In genomic region chr3:150401285-150401684, GRCh38 we compare ENCODE assay signal across 16 cellular contexts. TPM values are rescaled to one million over a fixed set of nuclear protein-coding genes. Genes with fewer than 3 reads are reported as not detected.
DNase-seq lines count a peak whose midpoint lies in the region; ATAC-seq and TF ChIP-seq lines count a peak whose summit lies in the region.
"Had no signal": no experiment of that assay in that cellular context is flagged by ENCODE, and none has a peak within 500 bp of the region (broad histone marks: within the 10 kb centered on the region; RNA-seq: fewer than 3 reads in every experiment).

No MANE protein-coding gene starts in this region.

- no peak overlapping the region for H3K14ac ChIP-seq in H9 (ENCODE audit: insufficient read depth, low read length)
- H3K14ac ChIP-seq in trophoblast cell (ENCODE audit: low read length), result no peak overlapping the region

- H3K36me3 ChIP-seq in hepatocyte (replicated peaks; ENCODE audit: insufficient read depth, low read depth) (no peaks in the 10 kb centered on the region), trophoblast cell (ENCODE audit: control insufficient read depth in 1 of 2, insufficient read depth in 2 of 2, low read length in 2 of 2) (no peaks in the 10 kb centered on the region), adrenal gland (replicated peaks in 1 of 2) (no peaks in the 10 kb centered on the region), neural progenitor cell (no peaks in the 10 kb centered on the region)
- H3K36me3 ChIP-seq: HAP-1 had no signal

- POLR2A ChIA-PET in WTC11 (lab: Charles Lee), result no interaction called here

- H3K9ac ChIP-seq in H9 (ENCODE audit: extremely low read depth, insufficient read length, low read length) (no peak overlapping the region), trophoblast cell (ENCODE audit: low read length) (no peak overlapping the region), neural progenitor cell (no peak overlapping the region)

- H2BK12ac ChIP-seq in H9 (ENCODE audit: insufficient read length, low read depth, low read length), result no peak overlapping the region
- H2BK12ac ChIP-seq in trophoblast cell (ENCODE audit: low read length), result no peak overlapping the region

- no peak overlapping the region for H2AK5ac ChIP-seq in H9 (ENCODE audit: insufficient read length, low read length)
- no peak overlapping the region for H2AK5ac ChIP-seq in trophoblast cell (ENCODE audit: low read length)

- no peak overlapping the region for H3K4ac ChIP-seq in H9 (ENCODE audit: low read depth, low read length)
- no peak overlapping the region for H3K4ac ChIP-seq in trophoblast cell (ENCODE audit: low read depth, low read length)

- H3K23me2 ChIP-seq in H9 (ENCODE audit: insufficient read length, low read depth, low read length, poor library complexity, severe bottlenecking), result no peaks in the 10 kb centered on the region

- no peaks in the 10 kb centered on the region for H3K79me1 ChIP-seq in H9 (ENCODE audit: insufficient read depth, low read depth, low read length, poor library complexity, severe bottlenecking)
- H3K79me1 ChIP-seq in trophoblast cell (ENCODE audit: low read length), result no peaks in the 10 kb centered on the region

- H4K20me1 ChIP-seq in H9 (ENCODE audit: control insufficient read depth, insufficient read depth, insufficient read length), result no peaks in the 10 kb centered on the region
- no peaks in the 10 kb centered on the region for H4K20me1 ChIP-seq in hepatocyte (ENCODE audit: insufficient read depth, poor library complexity, severe bottlenecking)
- H4K20me1 ChIP-seq in neural progenitor cell (ENCODE audit: low read depth), result no peaks in the 10 kb centered on the region

- no peak overlapping the region for H2BK20ac ChIP-seq in H9 (ENCODE audit: low read depth, low read length, poor library complexity, severe bottlenecking)

- TF ChIP-seq CTCF in H9 (conservative IDR thresholded peaks at IDR 0.05) (no peak), hepatocyte (IDR thresholded peaks at IDR 0.05; ENCODE audit: poor library complexity) (no peak), adrenal gland (IDR thresholded peaks at IDR 0.05) (no peak), neural progenitor cell (IDR thresholded peaks at IDR 0.05) (no peak), type B pancreatic cell (conservative IDR thresholded peaks at IDR 0.05) (no peak), WTC11 (IDR thresholded peaks at IDR 0.05) (no peak)

- H3K9me3 ChIP-seq in H9 (ENCODE audit: control insufficient read depth, low read depth, low read length) (no peaks in the 10 kb centered on the region), hepatocyte (ENCODE audit: low read depth) (no peaks in the 10 kb centered on the region), trophoblast cell (ENCODE audit: insufficient read depth, low read depth, low read length) (no peaks in the 10 kb centered on the region), adrenal gland (replicated peaks in 1 of 3) (no peaks in the 10 kb centered on the region), neural progenitor cell (ENCODE audit: low read depth) (no peaks in the 10 kb centered on the region)
- H3K9me3 ChIP-seq: Caco-2, HAP-1 had no signal

- H3K27me3 Mint-ChIP-seq in H9 (ENCODE audit: low read depth) (no peaks in the 10 kb centered on the region), neural progenitor cell (ENCODE audit: insufficient read depth, low read depth) (no peaks in the 10 kb centered on the region), type B pancreatic cell (no peaks in the 10 kb centered on the region), WTC11 (ENCODE audit: low read depth) (no peaks in the 10 kb centered on the region)
- H3K27me3 Mint-ChIP-seq: IgD-negative memory B cell had no signal

- H3K4me3 Mint-ChIP-seq in H9 (no peak overlapping the region), neural progenitor cell (no peak overlapping the region), type B pancreatic cell (no peak overlapping the region), WTC11 (no peak overlapping the region)
- H3K4me3 Mint-ChIP-seq: CD4-positive, alpha-beta T cell; IgD-negative memory B cell had no signal

- H3K9me3 Mint-ChIP-seq in H9, result no peaks in the 10 kb centered on the region; a peak in 1 of 5 replicates
- no peaks in the 10 kb centered on the region for H3K9me3 Mint-ChIP-seq in neural progenitor cell
- no peaks in the 10 kb centered on the region for H3K9me3 Mint-ChIP-seq in type B pancreatic cell
- H3K9me3 Mint-ChIP-seq in WTC11, result no peaks in the 10 kb centered on the region
- H3K9me3 Mint-ChIP-seq: CD4-positive, alpha-beta T cell; IgD-negative memory B cell had no signal

- H4K91ac ChIP-seq in H9 (ENCODE audit: insufficient read length, low read depth, low read length) (no peak overlapping the region), trophoblast cell (ENCODE audit: low read depth, low read length) (no peak overlapping the region)

- H3K18ac ChIP-seq in H9 (ENCODE audit: insufficient read length, low read depth, low read length) (no peak overlapping the region), trophoblast cell (ENCODE audit: low read length) (no peak overlapping the region)

- H3K4me1 ChIP-seq in H9 (ENCODE audit: insufficient read depth, low read length) (no peaks in the 10 kb centered on the region; the same call in 1 of the 2 replicates), hepatocyte (ENCODE audit: insufficient read depth) (peaks cover 4% of the 10 kb centered on the region), trophoblast cell (ENCODE audit: control insufficient read depth in 1 of 2, insufficient read depth in 2 of 2, low read length in 2 of 2) (peaks cover 3 to 4% of the 10 kb centered on the region in 2 experiments), adrenal gland (replicated peaks in 1 of 2) (no peaks in the 10 kb centered on the region), neural progenitor cell (peaks cover 5% of the 10 kb centered on the region)

- no peaks in the 10 kb centered on the region for H3K79me2 ChIP-seq in H9 (ENCODE audit: insufficient read depth, low read length)
- peaks cover 16% of the 10 kb centered on the region for H3K79me2 ChIP-seq in hepatocyte
- H3K79me2 ChIP-seq in trophoblast cell (ENCODE audit: control insufficient read depth, insufficient read depth, low read length, poor library complexity), result no peaks in the 10 kb centered on the region
- H3K79me2 ChIP-seq in neural progenitor cell (ENCODE audit: low read depth), result no peaks in the 10 kb centered on the region

- H3K27me3 ChIP-seq in H9 (ENCODE audit: insufficient read depth, low read length) (no peaks in the 10 kb centered on the region), hepatocyte (no peaks in the 10 kb centered on the region), trophoblast cell (ENCODE audit: insufficient read depth, low read length) (no peaks in the 10 kb centered on the region), adrenal gland (no peaks in the 10 kb centered on the region), neural progenitor cell (no peaks in the 10 kb centered on the region)

- H2BK120ac ChIP-seq in H9 (ENCODE audit: low read depth, low read length, poor library complexity, severe bottlenecking), result no peak overlapping the region
- H2BK120ac ChIP-seq in trophoblast cell (ENCODE audit: insufficient read depth, low read length, poor library complexity), result no peak overlapping the region

- no CpG with 5 or more reads among the region's 3 CpGs for WGBS in H9 (ENCODE audit: extremely low coverage, insufficient read length, low lambda C conversion rate)
- WGBS in hepatocyte (ENCODE audit: low lambda C conversion rate, missing lambda C conversion rate), result 60% methylated on average over 3 of the region's 3 CpGs
- WGBS in trophoblast cell (ENCODE audit: extremely low coverage, insufficient coverage, insufficient read length), result no CpG with 5 or more reads among the region's 3 CpGs
- WGBS in adrenal gland, 4 donors, result 93 to 94% (median 93%) methylated on average over 3 of the region's 3 CpGs

- H3K9me2 ChIP-seq in hepatocyte (replicated peaks; ENCODE audit: insufficient read depth), result no peaks in the 10 kb centered on the region

- no peak for TF ChIP-seq POLR2A in adrenal gland (IDR thresholded peaks at IDR 0.05)

- H3K23ac ChIP-seq in H9 (ENCODE audit: insufficient read length, low read depth, low read length), result no peak overlapping the region
- H3K23ac ChIP-seq in trophoblast cell (ENCODE audit: low read length), result no peak overlapping the region

- H3K4me1 Mint-ChIP-seq in H9 (peaks cover 11 to 13% of the 10 kb centered on the region in 2 experiments), neural progenitor cell (no peaks in the 10 kb centered on the region), type B pancreatic cell (ENCODE audit: unreplicated experiment) (peaks cover 4% of the 10 kb centered on the region), WTC11 (peaks cover 26% of the 10 kb centered on the region)
- H3K4me1 Mint-ChIP-seq: IgD-negative memory B cell had no signal

- DNase-seq in H9, result no peak
- no peak for DNase-seq in hepatocyte (ENCODE audit: low spot score)
- peak in 1 of 2 donors; percentile 33 for DNase-seq in trophoblast cell
- DNase-seq in adrenal gland, result no peak
- DNase-seq in neural progenitor cell (ENCODE audit: low spot score), result no peak
- DNase-seq in type B pancreatic cell (ENCODE audit: extremely low spot score, unreplicated experiment), result no peak
- no peak for DNase-seq in WTC11 (ENCODE audit: low spot score)
- DNase-seq: ACHN; AML-193; Caco-2; CD4-positive, alpha-beta T cell; GDM1 had no signal

- H3K27ac ChIP-seq in H9 (ENCODE audit: insufficient read length, low read depth, low read length), result no peak overlapping the region
- H3K27ac ChIP-seq in hepatocyte, result peak overlapping the region; percentile 11
- H3K27ac ChIP-seq in trophoblast cell (ENCODE audit: low read depth, low read length), result peak overlapping the region; percentile 15
- H3K27ac ChIP-seq in adrenal gland, result no peak overlapping the region
- H3K27ac ChIP-seq in neural progenitor cell, result no peak overlapping the region
- H3K27ac ChIP-seq: C4-2B had no signal

- H2AFZ ChIP-seq in H9 (ENCODE audit: low read length), result no peak overlapping the region
- H2AFZ ChIP-seq in hepatocyte, result no peak overlapping the region
- no peak overlapping the region for H2AFZ ChIP-seq in trophoblast cell (ENCODE audit: insufficient read depth, low read length, poor library complexity)
- no peak overlapping the region for H2AFZ ChIP-seq in neural progenitor cell (replicated peaks)

- H4K8ac ChIP-seq in H9 (replicated peaks; ENCODE audit: insufficient read length, low read depth, low read length), result no peak overlapping the region
- H4K8ac ChIP-seq in trophoblast cell (ENCODE audit: low read depth, low read length), result no peak overlapping the region

- CTCF ChIA-PET in WTC11 (lab: Charles Lee), result no interaction called here

- H4K5ac ChIP-seq in H9 (ENCODE audit: insufficient read length, low read depth, low read length), result no peak overlapping the region

- H3K4me2 ChIP-seq in H9 (ENCODE audit: insufficient read depth, insufficient read length, low read length) (no peak overlapping the region), hepatocyte (peak overlapping the region; percentile 4), trophoblast cell (ENCODE audit: low read length) (no peak overlapping the region), neural progenitor cell (no peak overlapping the region)

- ATAC-seq in WTC11, result no peak
- ATAC-seq: HepG2 had no signal

- peak overlapping the region in 2 of 3 experiments; percentile 37 to 73; a peak in 3 of 7 replicates for H3K27ac Mint-ChIP-seq in H9
- H3K27ac Mint-ChIP-seq in neural progenitor cell, result no peak overlapping the region
- H3K27ac Mint-ChIP-seq in type B pancreatic cell, result no peak overlapping the region
- H3K27ac Mint-ChIP-seq in WTC11, result no peak overlapping the region
- H3K27ac Mint-ChIP-seq: CD4-positive, alpha-beta T cell; IgD-negative memory B cell had no signal

- H3K56ac ChIP-seq in H9 (ENCODE audit: insufficient read length, low read depth, low read length), result no peak overlapping the region

- H2BK15ac ChIP-seq in H9 (ENCODE audit: low read depth, low read length), result no peak overlapping the region

- H3K36me3 Mint-ChIP-seq in H9 (ENCODE audit: insufficient read depth in 1 of 3, low read depth in 3 of 3) (no peaks in the 10 kb centered on the region), neural progenitor cell (no peaks in the 10 kb centered on the region), type B pancreatic cell (no peaks in the 10 kb centered on the region), WTC11 (no peaks in the 10 kb centered on the region)

- H4K12ac ChIP-seq in trophoblast cell (ENCODE audit: low read depth, low read length), result no peak overlapping the region

- intact Hi-C loops in adrenal gland (cut with DNase I), result no loop called here

- no peak overlapping the region for H3K4me3 ChIP-seq in hepatocyte
- H3K4me3 ChIP-seq in trophoblast cell (ENCODE audit: low read depth, low read length), result no peak overlapping the region
- H3K4me3 ChIP-seq in adrenal gland, result no peak overlapping the region
- H3K4me3 ChIP-seq in neural progenitor cell, result no peak overlapping the region
- H3K4me3 ChIP-seq: HAP-1 had no signal

- H3F3A ChIP-seq in neural progenitor cell (ENCODE audit: low read depth), result no peaks in the 10 kb centered on the region

- no peak overlapping the region for H3T11ph ChIP-seq in H9 (ENCODE audit: low read length)

- H2BK5ac ChIP-seq in H9 (ENCODE audit: insufficient read length, low read length), result no peak overlapping the region
- H2BK5ac ChIP-seq in trophoblast cell (ENCODE audit: low read depth, low read length, poor library complexity), result no peak overlapping the region

RNA-seq across cellular contexts. Expression of gene TSC22D2, which starts 6.8 kb away (rescaled TPM):
- total RNA-seq in H9 (2021) (25.4 and 26.5 TPM in 2 replicates), hepatocyte (25.0 and 34.9 TPM in 2 replicates), adrenal gland (10 to 100 TPM in 7 of 8 donors, 1 to 10 TPM in 1; 8.3 to 22.6 (median 19.1) TPM), neural progenitor cell (ENCODE audit: low replicate concordance) (15.4 and 18.7 TPM in 2 replicates), type B pancreatic cell (ENCODE audit: low replicate concordance) (64.4 and 106 TPM in 2 replicates), WTC11 (2021) (20.1 to 24.0 TPM (median 21.1 TPM) in 3 replicates)
- polyA plus RNA-seq in hepatocyte (36.9 and 38.8 TPM in 2 replicates), adrenal gland (10 to 100 TPM; 11.9 to 16.7 (median 15.8) TPM)
- polyA plus RNA-seq in trophoblast cell (2013), result 64.7 and 65.3 TPM in 2 replicates

Comparison
In these comparisons a context has a peak if more than half of its experiments do, and no peak if none do; other contexts are left out.
1. H3K27ac ChIP-seq: peak in hepatocyte (single experiment) and trophoblast cell (single experiment); none in H9 (single experiment), adrenal gland (0 of 5) and neural progenitor cell (single experiment).
2. H3K27ac Mint-ChIP-seq: peak in H9 (2 of 3); none in neural progenitor cell (single experiment), type B pancreatic cell (single experiment) and WTC11 (single experiment).